In genomic region chr9:27367922-27368316, GRCh38 we compare ENCODE assay signal across 14 cellular contexts.
DNase-seq lines count a peak whose midpoint lies in the region; ATAC-seq and TF ChIP-seq lines count a peak whose summit lies in the region.
"Had no signal": no experiment of that assay in that cellular context is flagged by ENCODE, and none has a peak within 500 bp of the region (broad histone marks: within the 10 kb centered on the region; RNA-seq: fewer than 3 reads in every experiment).

No MANE protein-coding gene starts in this region.

- peaks cover 50% of the 10 kb centered on the region for H3K4me1 ChIP-seq in Caco-2
- peaks cover 0 to 38% (median 15%) of the 10 kb centered on the region in 3 donors for H3K4me1 ChIP-seq in gastroesophageal sphincter

- H3K36me3 ChIP-seq in Caco-2 (ENCODE audit: control insufficient read depth, insufficient read depth, low read length) (no peaks in the 10 kb centered on the region), gastroesophageal sphincter (no peaks in the 10 kb centered on the region)
- H3K36me3 ChIP-seq: thoracic aorta had no signal

- peak overlapping the region; percentile 28 for H3K27ac Mint-ChIP-seq in Caco-2 (ENCODE audit: unreplicated experiment)
- peak overlapping the region; percentile 9 for H3K27ac Mint-ChIP-seq in activated T-helper 1 cell treated with anti-CD3 and anti-CD28 coated beads, Interleukin-12 subunit alpha, Interleukin-12 subunit beta, Interleukin-2, Interleukin-4 antibody, amounts not matched to agents 30 ng/mL and 10 ng/mL and 1 ng/mL, durations not matched to agents 14 hours and 24 hours and 36 hours
- no peak overlapping the region for H3K27ac Mint-ChIP-seq in stimulated activated naive B cell treated with anti-CD40 and anti-IgM and Interleukin-4, amounts not matched to agents 10 μg/mL and 1 μg/mL and 100 μg/mL, for 72 hours
- no peak overlapping the region for H3K27ac Mint-ChIP-seq in activated CD8-positive, alpha-beta memory T cell treated with anti-CD3 and anti-CD28 coated beads, Interleukin-2, amount 10 ng/mL, durations not matched to agents 7 days and 5 days

- no peak for TF ChIP-seq CTCF in Caco-2 (IDR thresholded peaks at IDR 0.05; ENCODE audit: insufficient read depth in 1 of 2, low read depth in 1 of 2, low read length in 1 of 2, severe bottlenecking in 1 of 2, unreplicated experiment in 1 of 2)
- no peak for TF ChIP-seq CTCF in gastroesophageal sphincter (IDR thresholded peaks at IDR 0.05)

- peak overlapping the region in 2 of 4 donors; percentile 2 to 44 for H3K27ac ChIP-seq in gastroesophageal sphincter
- H3K27ac ChIP-seq: thoracic aorta had no signal

- H3K9me3 ChIP-seq in Caco-2 (no peaks in the 10 kb centered on the region), gastroesophageal sphincter (no peaks in the 10 kb centered on the region)
- H3K9me3 ChIP-seq: body of pancreas, thoracic aorta had no signal

- no TSS peak for BruUV-seq in Caco-2 (replicated peaks; lab: Mats Ljungman, UMichigan)

- TF ChIP-seq EP300 in gastroesophageal sphincter (IDR thresholded peaks at IDR 0.05) = no peak

- WGBS in gastroesophageal sphincter (ENCODE audit: low coverage in 1 of 2), 2 donors = 37 to 40% methylated on average over 2 to 3 of the region's 3 CpGs

- DNase-seq in Caco-2 (no peak), cardiac septum (ENCODE audit: low spot score) (no peak)
- no peak for DNase-seq in activated T-helper 1 cell treated with anti-CD3 and anti-CD28 coated beads, Interleukin-12 subunit alpha, Interleukin-12 subunit beta, Interleukin-2, Interleukin-4 antibody, amounts not matched to agents 30 ng/mL and 10 ng/mL and 1 ng/mL, durations not matched to agents 14 hours and 24 hours and 36 hours (ENCODE audit: low spot score)
- DNase-seq in stimulated activated naive B cell treated with anti-CD40 and anti-IgM and Interleukin-4, amounts not matched to agents 10 μg/mL and 1 μg/mL and 100 μg/mL, for 72 hours = no peak
- no peak for DNase-seq in activated CD8-positive, alpha-beta memory T cell treated with anti-CD3 and anti-CD28 coated beads, Interleukin-2, amount 10 ng/mL, durations not matched to agents 7 days and 5 days
- DNase-seq in stimulated activated naive CD4-positive, alpha-beta T cell treated with Interleukin-2 at 50 U/mL for 16 hours (lab: John Stamatoyannopoulos, UW) = no peak
- DNase-seq: activated CD8-positive, alpha-beta memory T cell treated with anti-CD3 and anti-CD28 coated beads for 24 hours; activated effector memory CD4-positive, alpha-beta T cell treated with Interleukin-2 at 50 U/mL for 16 hours; islet precursor cell; NCI-H2029 had no signal

- no peaks in the 10 kb centered on the region for H3K27me3 Mint-ChIP-seq in Caco-2 (ENCODE audit: insufficient read depth, unreplicated experiment)
- peaks cover 3% of the 10 kb centered on the region for H3K27me3 Mint-ChIP-seq in activated T-helper 1 cell treated with anti-CD3 and anti-CD28 coated beads, Interleukin-12 subunit alpha, Interleukin-12 subunit beta, Interleukin-2, Interleukin-4 antibody, amounts not matched to agents 30 ng/mL and 10 ng/mL and 1 ng/mL, durations not matched to agents 14 hours and 24 hours and 36 hours (ENCODE audit: insufficient read depth)
- no peaks in the 10 kb centered on the region for H3K27me3 Mint-ChIP-seq in stimulated activated naive B cell treated with anti-CD40 and anti-IgM and Interleukin-4, amounts not matched to agents 10 μg/mL and 1 μg/mL and 100 μg/mL, for 72 hours
- H3K27me3 Mint-ChIP-seq in activated CD8-positive, alpha-beta memory T cell treated with anti-CD3 and anti-CD28 coated beads, Interleukin-2, amount 10 ng/mL, durations not matched to agents 7 days and 5 days = peaks cover 26% of the 10 kb centered on the region

- H3K9me3 Mint-ChIP-seq in Caco-2 (ENCODE audit: unreplicated experiment) = peaks cover 8% of the 10 kb centered on the region
- no peaks in the 10 kb centered on the region for H3K9me3 Mint-ChIP-seq in activated T-helper 1 cell treated with anti-CD3 and anti-CD28 coated beads, Interleukin-12 subunit alpha, Interleukin-12 subunit beta, Interleukin-2, Interleukin-4 antibody, amounts not matched to agents 30 ng/mL and 10 ng/mL and 1 ng/mL, durations not matched to agents 14 hours and 24 hours and 36 hours
- no peaks in the 10 kb centered on the region for H3K9me3 Mint-ChIP-seq in stimulated activated naive B cell treated with anti-CD40 and anti-IgM and Interleukin-4, amounts not matched to agents 10 μg/mL and 1 μg/mL and 100 μg/mL, for 72 hours
- H3K9me3 Mint-ChIP-seq in activated CD8-positive, alpha-beta memory T cell treated with anti-CD3 and anti-CD28 coated beads, Interleukin-2, amount 10 ng/mL, durations not matched to agents 7 days and 5 days (ENCODE audit: low read depth) = no peaks in the 10 kb centered on the region

- H3K27me3 ChIP-seq in Caco-2 (replicated peaks; ENCODE audit: control insufficient read depth, insufficient read depth, low read length) (no peaks in the 10 kb centered on the region), gastroesophageal sphincter (no peaks in the 10 kb centered on the region)
- H3K27me3 ChIP-seq: body of pancreas had no signal

- no peak for TF ChIP-seq POLR2A in gastroesophageal sphincter (IDR thresholded peaks at IDR 0.05)

- intact Hi-C loops in Caco-2 (cut with micrococcal nuclease; ENCODE audit: unreplicated experiment) = loop anchor here (5.0 kb wide), 1 partner anchor 159 kb away; the partner anchor contains the start of gene MOB3B
- intact Hi-C loops in activated T-helper 1 cell treated with anti-CD3 and anti-CD28 coated beads, Interleukin-12 subunit alpha, Interleukin-12 subunit beta, Interleukin-2, Interleukin-4 antibody, amounts not matched to agents 30 ng/mL and 10 ng/mL and 1 ng/mL, durations not matched to agents 14 hours and 24 hours and 36 hours (cut with micrococcal nuclease) = loop anchor here (1.0 to 5.0 kb wide), 3 partner anchors 205 to 476 kb away; partner anchors contain the start of genes C9orf72 and CAAP1
- intact Hi-C loops in cardiac septum (cut with DNase I) = no loop called here

- H3K4me3 Mint-ChIP-seq in Caco-2 (ENCODE audit: unreplicated experiment) = no peak overlapping the region
- H3K4me3 Mint-ChIP-seq in activated T-helper 1 cell treated with anti-CD3 and anti-CD28 coated beads, Interleukin-12 subunit alpha, Interleukin-12 subunit beta, Interleukin-2, Interleukin-4 antibody, amounts not matched to agents 30 ng/mL and 10 ng/mL and 1 ng/mL, durations not matched to agents 14 hours and 24 hours and 36 hours = no peak overlapping the region
- peak overlapping the region; percentile 5 to 40 for H3K4me3 Mint-ChIP-seq in stimulated activated naive B cell treated with anti-CD40 and anti-IgM and Interleukin-4, amounts not matched to agents 10 μg/mL and 1 μg/mL and 100 μg/mL, for 72 hours
- no peak overlapping the region for H3K4me3 Mint-ChIP-seq in activated CD8-positive, alpha-beta memory T cell treated with anti-CD3 and anti-CD28 coated beads, Interleukin-2, amount 10 ng/mL, durations not matched to agents 7 days and 5 days

- peaks cover 4% of the 10 kb centered on the region for H3K36me3 Mint-ChIP-seq in Caco-2 (ENCODE audit: insufficient read depth, unreplicated experiment)
- no peaks in the 10 kb centered on the region for H3K36me3 Mint-ChIP-seq in activated T-helper 1 cell treated with anti-CD3 and anti-CD28 coated beads, Interleukin-12 subunit alpha, Interleukin-12 subunit beta, Interleukin-2, Interleukin-4 antibody, amounts not matched to agents 30 ng/mL and 10 ng/mL and 1 ng/mL, durations not matched to agents 14 hours and 24 hours and 36 hours (ENCODE audit: low read depth)
- no peaks in the 10 kb centered on the region for H3K36me3 Mint-ChIP-seq in stimulated activated naive B cell treated with anti-CD40 and anti-IgM and Interleukin-4, amounts not matched to agents 10 μg/mL and 1 μg/mL and 100 μg/mL, for 72 hours
- no peaks in the 10 kb centered on the region for H3K36me3 Mint-ChIP-seq in activated CD8-positive, alpha-beta memory T cell treated with anti-CD3 and anti-CD28 coated beads, Interleukin-2, amount 10 ng/mL, durations not matched to agents 7 days and 5 days

- CTCF ChIA-PET in Caco-2 (lab: Charles Lee) = interaction anchor here (2.0 kb wide), 1 partner anchor 35 kb away, joined by 5 read pairs; no protein-coding TSS in a partner anchor
- CTCF ChIA-PET in activated CD8-positive, alpha-beta memory T cell treated with anti-CD3 and anti-CD28 coated beads, Interleukin-2, amount 10 ng/mL, durations not matched to agents 7 days and 5 days (lab: Charles Lee) = interaction anchor here (1.3 to 1.8 kb wide), 2 partner anchors 11 to 161 kb away, joined by 4 read pairs; partner anchors contain the start of gene MOB3B

- peaks cover 37% of the 10 kb centered on the region for H3K4me1 Mint-ChIP-seq in Caco-2 (ENCODE audit: low read depth, unreplicated experiment)
- peaks cover 32% of the 10 kb centered on the region for H3K4me1 Mint-ChIP-seq in activated T-helper 1 cell treated with anti-CD3 and anti-CD28 coated beads, Interleukin-12 subunit alpha, Interleukin-12 subunit beta, Interleukin-2, Interleukin-4 antibody, amounts not matched to agents 30 ng/mL and 10 ng/mL and 1 ng/mL, durations not matched to agents 14 hours and 24 hours and 36 hours (ENCODE audit: low read depth)
- H3K4me1 Mint-ChIP-seq in stimulated activated naive B cell treated with anti-CD40 and anti-IgM and Interleukin-4, amounts not matched to agents 10 μg/mL and 1 μg/mL and 100 μg/mL, for 72 hours = peaks cover 44 to 70% of the 10 kb centered on the region in 2 donors
- peaks cover 28% of the 10 kb centered on the region for H3K4me1 Mint-ChIP-seq in activated CD8-positive, alpha-beta memory T cell treated with anti-CD3 and anti-CD28 coated beads, Interleukin-2, amount 10 ng/mL, durations not matched to agents 7 days and 5 days

- no peak overlapping the region for H3K4me3 ChIP-seq in Caco-2 (ENCODE audit: low read depth, low read length)
- H3K4me3 ChIP-seq in gastroesophageal sphincter = no peak overlapping the region
- H3K4me3 ChIP-seq: body of pancreas, thoracic aorta had no signal

- ATAC-seq in gastroesophageal sphincter (peak; percentile 64), GM18517 (IDR thresholded peaks at IDR 0.05; ENCODE audit: unreplicated experiment) (no peak)
- ATAC-seq in stimulated activated naive B cell treated with anti-CD40 and anti-IgM and Interleukin-4, amounts not matched to agents 10 μg/mL and 1 μg/mL and 100 μg/mL, for 72 hours (replicated peaks) = peak; percentile 26 to 33
- ATAC-seq in activated CD8-positive, alpha-beta memory T cell treated with anti-CD3 and anti-CD28 coated beads, Interleukin-2, amount 10 ng/mL, durations not matched to agents 7 days and 5 days = no peak
- ATAC-seq: body of pancreas had no signal

- POLR2A ChIA-PET in Caco-2 (lab: Charles Lee) = no interaction called here

Comparison
In these comparisons a context has a peak if more than half of its experiments do, and no peak if none do; other contexts are left out.
1. H3K27ac Mint-ChIP-seq: peak in Caco-2 (single experiment) and activated T-helper 1 cell treated with anti-CD3 and anti-CD28 coated beads, Interleukin-12 subunit alpha, Interleukin-12 subunit beta, Interleukin-2, Interleukin-4 antibody, amounts not matched to agents 30 ng/mL and 10 ng/mL and 1 ng/mL, durations not matched to agents 14 hours and 24 hours and 36 hours (single experiment); none in stimulated activated naive B cell treated with anti-CD40 and anti-IgM and Interleukin-4, amounts not matched to agents 10 μg/mL and 1 μg/mL and 100 μg/mL, for 72 hours (single experiment) and activated CD8-positive, alpha-beta memory T cell treated with anti-CD3 and anti-CD28 coated beads, Interleukin-2, amount 10 ng/mL, durations not matched to agents 7 days and 5 days (single experiment).
2. H3K4me3 Mint-ChIP-seq: peak in stimulated activated naive B cell treated with anti-CD40 and anti-IgM and Interleukin-4, amounts not matched to agents 10 μg/mL and 1 μg/mL and 100 μg/mL, for 72 hours (2 of 2); none in Caco-2 (single experiment), activated T-helper 1 cell treated with anti-CD3 and anti-CD28 coated beads, Interleukin-12 subunit alpha, Interleukin-12 subunit beta, Interleukin-2, Interleukin-4 antibody, amounts not matched to agents 30 ng/mL and 10 ng/mL and 1 ng/mL, durations not matched to agents 14 hours and 24 hours and 36 hours (single experiment) and activated CD8-positive, alpha-beta memory T cell treated with anti-CD3 and anti-CD28 coated beads, Interleukin-2, amount 10 ng/mL, durations not matched to agents 7 days and 5 days (single experiment).
3. ATAC-seq: peak in gastroesophageal sphincter (single experiment) and stimulated activated naive B cell treated with anti-CD40 and anti-IgM and Interleukin-4, amounts not matched to agents 10 μg/mL and 1 μg/mL and 100 μg/mL, for 72 hours (2 of 2); none in activated CD8-positive, alpha-beta memory T cell treated with anti-CD3 and anti-CD28 coated beads, Interleukin-2, amount 10 ng/mL, durations not matched to agents 7 days and 5 days (single experiment) and GM18517 (single experiment).